In the genomic region with DNA sequence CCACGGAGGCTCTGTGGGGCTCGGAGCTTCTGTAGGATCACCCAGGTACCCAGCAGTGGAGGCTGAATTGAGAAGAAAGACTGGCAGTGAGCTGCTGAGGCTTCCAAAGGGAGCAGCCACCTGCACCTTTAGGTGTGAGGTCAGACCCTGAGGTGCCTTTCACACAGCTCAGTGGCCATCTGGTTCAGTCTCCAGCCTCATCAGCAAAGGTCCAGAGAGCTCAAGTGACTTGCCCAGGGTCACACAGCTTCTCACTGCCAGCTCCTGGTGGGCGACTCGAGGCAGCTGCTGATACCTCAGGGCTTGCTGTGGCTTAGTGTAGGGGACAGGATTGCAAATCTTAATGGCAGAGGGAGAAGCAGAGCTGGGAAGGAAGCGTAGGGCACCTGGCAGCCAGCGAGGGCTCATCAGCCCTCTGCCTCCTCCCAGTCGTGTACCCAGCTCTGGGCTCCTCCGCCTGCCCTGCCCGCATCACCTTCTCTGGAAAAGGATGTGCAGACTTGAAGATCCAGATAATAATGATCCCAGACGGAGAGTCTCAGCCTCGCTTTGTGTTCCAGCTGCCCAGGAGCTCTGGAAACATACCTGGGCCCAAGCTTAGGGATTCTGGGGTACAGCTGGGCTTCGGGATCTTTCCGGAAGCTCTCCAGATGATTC, we compare ENCODE assay signal across 10 cellular contexts.
DNase-seq lines count a peak whose midpoint lies in the region; ATAC-seq, FAIRE-seq and TF ChIP-seq lines count a peak whose summit lies in the region.
"Had no signal": no experiment of that assay in that cellular context is flagged by ENCODE, and none has a peak within 500 bp of the region (broad histone marks: within the 10 kb centered on the region; RNA-seq: fewer than 3 reads in every experiment).

No MANE protein-coding gene starts in this region.

- no peaks in the 10 kb centered on the region for H3K79me2 ChIP-seq in K562 (ENCODE audit: control insufficient read depth, insufficient read depth, low read length)

- 76% methylated on average over 13 of the region's 13 CpGs for WGBS in K562 (ENCODE audit: insufficient coverage, low coverage, missing lambda C conversion rate)
- 53 to 72% (median 60%) methylated on average over 12 to 13 of the region's 13 CpGs for WGBS in spleen, 5 donors

- peaks cover 4% of the 10 kb centered on the region; the same call in 1 of the 2 replicates for H4K20me1 ChIP-seq in K562 (replicated peaks; ENCODE audit: control insufficient read depth, insufficient read depth, low read length)

- no peak overlapping the region for H3K27ac ChIP-seq in K562 (ENCODE audit: extremely low read depth, low read depth, low read length)
- peak overlapping the region in 5 of 8 donors; percentile 30 to 72 (median 48) for H3K27ac ChIP-seq in spleen

- TF ChIP-seq POLR2A in K562 (conservative IDR thresholded peaks at IDR 0.05): no peak
- TF ChIP-seq POLR2A in spleen (IDR thresholded peaks at IDR 0.05): no peak

- H3K36me3 ChIP-seq in K562 (ENCODE audit: control insufficient read depth, insufficient read depth, low read length) (no peaks in the 10 kb centered on the region), spleen (no peaks in the 10 kb centered on the region)

- POLR2A ChIA-PET in K562 (lab: Yijun Ruan, JAX): interaction anchor here (0.5 to 1.6 kb wide), 10 partner anchors 9 to 341 kb away, joined by 3 to 6 read pairs (median 4); no protein-coding TSS in a partner anchor

- no peak for TF ChIP-seq RAD21 in K562 (CRISPR knock-in tag; conservative IDR thresholded peaks at IDR 0.05 in 1 of 2, IDR thresholded peaks at IDR 0.05 in 1 of 2)

- ATAC-seq in GM18909 (IDR thresholded peaks at IDR 0.05; ENCODE audit: poor library complexity, unreplicated experiment) (peak; percentile 13), K562 (no peak)
- ATAC-seq: WTC11 had no signal

- no peak for TF ChIP-seq EP300 in K562 (IDR thresholded peaks at IDR 0.05; ENCODE audit: low read length)

- H3K4me3 ChIP-seq in Jurkat, Clone E6-1 (ENCODE audit: low read length): peak overlapping the region; percentile 24
- H3K4me3 ChIP-seq in K562: no peak overlapping the region
- H3K4me3 ChIP-seq in spleen: no peak overlapping the region

- H3K9me3 ChIP-seq in K562 (replicated peaks; ENCODE audit: control insufficient read depth, insufficient read depth, low read depth, low read length): no peaks in the 10 kb centered on the region
- no peaks in the 10 kb centered on the region for H3K9me3 ChIP-seq in spleen
- H3K9me3 ChIP-seq: SK-N-SH had no signal

- no peaks in the 10 kb centered on the region for H3K9me1 ChIP-seq in K562 (ENCODE audit: control insufficient read depth, insufficient read depth, low read length)

- no peak overlapping the region for H3K4me2 ChIP-seq in K562 (ENCODE audit: insufficient read depth, low read length)
- H3K4me2 ChIP-seq: SK-N-SH had no signal

- no peak for TF ChIP-seq CTCF in K562 (IDR thresholded peaks at IDR 0.05 in 2 of 3, conservative IDR thresholded peaks at IDR 0.05 in 1 of 3; ENCODE audit: insufficient read depth in 2 of 3, low read depth in 1 of 3, low read length in 3 of 3)
- no peak for TF ChIP-seq CTCF in spleen (IDR thresholded peaks at IDR 0.05 in 8 of 11, conservative IDR thresholded peaks at IDR 0.05 in 3 of 11)

- H3K4me1 ChIP-seq in K562 (replicated peaks in 1 of 2; ENCODE audit: control insufficient read depth in 2 of 2, insufficient read depth in 2 of 2, low read length in 2 of 2) (peaks cover 0 to 73% of the 10 kb centered on the region in 2 experiments; a peak in 2 of 5 replicates), spleen (peaks cover 16 to 44% (median 30%) of the 10 kb centered on the region in 6 donors)

- BruUV-seq in K562 (replicated peaks; lab: Mats Ljungman, UMichigan): no TSS peak

- CTCF ChIA-PET in K562 (lab: Yijun Ruan, JAX; ENCODE audit: low intra/inter-chr PET ratio): no interaction called here

- no peak for FAIRE-seq in K562 (lab: Jason Lieb, UNC)

- DNase-seq in Jurkat, Clone E6-1 (ENCODE audit: low read depth, low spot score): peak; percentile 41
- DNase-seq in K562 (ENCODE audit: extremely low read depth in 1 of 4, low spot score in 3 of 4) (no peak), spleen (no peak), HuH-7.5 (ENCODE audit: low spot score) (no peak), SIG-M5 (lab: John Stamatoyannopoulos, UW) (no peak), NAMALWA (ENCODE audit: low spot score) (no peak)
- DNase-seq: kidney glomerular epithelial cell had no signal

- no peaks in the 10 kb centered on the region for H3K27me3 ChIP-seq in K562 (ENCODE audit: control insufficient read depth in 2 of 2, insufficient read depth in 2 of 2, low read length in 2 of 2)
- peaks cover 0 to 19% (median 0%) of the 10 kb centered on the region in 7 donors for H3K27me3 ChIP-seq in spleen (replicated peaks in 1 of 7)

- in situ Hi-C loops in K562 (cut with MboI): no loop called here

- H3K9ac ChIP-seq in K562 (ENCODE audit: insufficient read depth in 1 of 2, low read depth in 2 of 2, low read length in 2 of 2): peak overlapping the region in 1 of 2 experiments; percentile 33; a peak in 2 of 4 replicates
- H3K9ac ChIP-seq: SK-N-SH had no signal

- intact Hi-C loops in K562 (cut with micrococcal nuclease): no loop called here
- intact Hi-C loops in spleen (cut with DNase I; ENCODE audit: low total_unique reads): no loop called here

- no peak overlapping the region for H2AFZ ChIP-seq in K562 (ENCODE audit: low read depth, low read length)

TF ChIP-seq in K562, 482 proteins besides CTCF, POLR2A, EP300 and RAD21:
- no peak for TF ChIP-seq RNF2 (IDR thresholded peaks at IDR 0.05)
- TF ChIP-seq ZNF253 (CRISPR knock-in tag; conservative IDR thresholded peaks at IDR 0.05): no peak
- no peak for TF ChIP-seq ZNF124 (CRISPR knock-in tag; IDR thresholded peaks at IDR 0.05)
- TF ChIP-seq RBM25 (IDR thresholded peaks at IDR 0.05; ENCODE audit: low read depth, low read length, severe bottlenecking): peak; percentile 54
- TF ChIP-seq, protein P1, sequence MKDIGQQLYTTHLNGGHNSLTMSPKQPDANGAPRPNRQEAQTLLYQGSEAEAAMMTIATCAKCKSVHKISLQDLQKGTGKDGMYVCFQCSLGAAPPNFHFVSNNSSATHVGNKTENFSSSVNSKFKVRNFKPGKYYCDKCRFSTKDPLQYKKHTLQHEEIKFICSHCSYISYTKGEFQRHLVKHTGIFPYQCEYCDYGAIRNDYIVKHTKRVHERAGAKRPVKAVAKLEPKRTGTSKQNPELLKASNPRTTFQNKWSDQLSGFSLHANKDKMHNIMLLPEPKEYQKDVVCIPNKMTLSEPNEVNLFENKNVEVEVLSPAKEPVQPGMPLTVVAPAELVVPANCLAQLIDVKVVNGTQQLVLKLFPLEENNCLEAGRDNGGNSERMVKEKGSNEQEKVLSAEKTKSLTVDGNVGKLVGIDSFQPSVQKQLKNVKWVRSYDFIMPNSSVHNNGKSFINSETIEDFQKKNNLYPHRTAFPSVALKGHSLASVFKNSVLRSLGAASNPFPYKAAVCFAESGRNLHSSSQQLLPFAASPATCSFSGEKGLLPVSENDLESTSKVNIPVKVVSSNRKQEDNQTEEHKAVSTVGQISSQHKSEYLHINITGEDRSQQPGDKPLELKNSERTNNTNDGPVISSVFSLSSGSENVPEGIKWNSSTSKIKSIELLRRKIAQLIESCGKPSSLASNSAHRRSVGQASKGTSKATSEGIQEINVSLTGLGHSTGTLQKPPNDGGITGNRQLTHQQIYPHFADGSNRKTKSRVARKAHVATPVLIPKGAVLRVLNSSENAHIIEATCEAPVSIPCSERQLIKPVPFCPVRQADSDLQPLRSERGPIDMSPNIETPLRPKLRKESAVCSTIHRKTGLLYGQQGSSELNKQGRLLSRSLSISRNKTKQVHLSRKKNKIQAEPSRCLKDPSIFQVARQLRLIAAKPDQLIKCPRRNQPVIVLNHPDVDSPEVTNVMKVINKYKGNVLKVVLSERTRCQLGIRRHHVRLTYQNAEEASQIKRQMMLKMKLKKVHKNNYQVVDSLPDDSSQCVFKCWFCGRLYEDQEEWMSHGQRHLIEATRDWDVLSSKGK (CRISPR knock-in tag; IDR thresholded peaks at IDR 0.05): no peak
- TF ChIP-seq, protein P2, sequence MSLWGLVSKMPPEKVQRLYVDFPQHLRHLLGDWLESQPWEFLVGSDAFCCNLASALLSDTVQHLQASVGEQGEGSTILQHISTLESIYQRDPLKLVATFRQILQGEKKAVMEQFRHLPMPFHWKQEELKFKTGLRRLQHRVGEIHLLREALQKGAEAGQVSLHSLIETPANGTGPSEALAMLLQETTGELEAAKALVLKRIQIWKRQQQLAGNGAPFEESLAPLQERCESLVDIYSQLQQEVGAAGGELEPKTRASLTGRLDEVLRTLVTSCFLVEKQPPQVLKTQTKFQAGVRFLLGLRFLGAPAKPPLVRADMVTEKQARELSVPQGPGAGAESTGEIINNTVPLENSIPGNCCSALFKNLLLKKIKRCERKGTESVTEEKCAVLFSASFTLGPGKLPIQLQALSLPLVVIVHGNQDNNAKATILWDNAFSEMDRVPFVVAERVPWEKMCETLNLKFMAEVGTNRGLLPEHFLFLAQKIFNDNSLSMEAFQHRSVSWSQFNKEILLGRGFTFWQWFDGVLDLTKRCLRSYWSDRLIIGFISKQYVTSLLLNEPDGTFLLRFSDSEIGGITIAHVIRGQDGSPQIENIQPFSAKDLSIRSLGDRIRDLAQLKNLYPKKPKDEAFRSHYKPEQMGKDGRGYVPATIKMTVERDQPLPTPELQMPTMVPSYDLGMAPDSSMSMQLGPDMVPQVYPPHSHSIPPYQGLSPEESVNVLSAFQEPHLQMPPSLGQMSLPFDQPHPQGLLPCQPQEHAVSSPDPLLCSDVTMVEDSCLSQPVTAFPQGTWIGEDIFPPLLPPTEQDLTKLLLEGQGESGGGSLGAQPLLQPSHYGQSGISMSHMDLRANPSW (CRISPR knock-in tag; IDR thresholded peaks at IDR 0.05): no peak
- peak; percentile 57 for TF ChIP-seq ZFP36 (IDR thresholded peaks at IDR 0.05; ENCODE audit: low read depth, low read length, partially characterized antibody)
